In genomic region chr10:47467458-47467857, GRCh38 we compare ENCODE assay signal across 6 cellular contexts. TPM values are rescaled to one million over a fixed set of nuclear protein-coding genes. Genes with fewer than 3 reads are reported as not detected.
"Had no signal": no experiment of that assay in that cellular context is flagged by ENCODE, and none has a peak within 500 bp of the region (broad histone marks: within the 10 kb centered on the region; RNA-seq: fewer than 3 reads in every experiment).

No MANE protein-coding gene starts in this region.

RNA-seq across cellular contexts. Expression of gene ANXA8, which starts 16.5 kb away (rescaled TPM):
- total RNA-seq: HepG2, HT-29, K562 had no signal
- polyA plus RNA-seq: HepG2, IgD-negative memory B cell, K562 had no signal

RNA-seq across cellular contexts. Expression of gene FAM25G, which starts 24.0 kb away (rescaled TPM):
- total RNA-seq: HepG2, HT-29, HT1080, IMR-90, K562 had no signal
- polyA plus RNA-seq: HepG2, IgD-negative memory B cell, IMR-90, K562 had no signal
